In the genomic region with DNA sequence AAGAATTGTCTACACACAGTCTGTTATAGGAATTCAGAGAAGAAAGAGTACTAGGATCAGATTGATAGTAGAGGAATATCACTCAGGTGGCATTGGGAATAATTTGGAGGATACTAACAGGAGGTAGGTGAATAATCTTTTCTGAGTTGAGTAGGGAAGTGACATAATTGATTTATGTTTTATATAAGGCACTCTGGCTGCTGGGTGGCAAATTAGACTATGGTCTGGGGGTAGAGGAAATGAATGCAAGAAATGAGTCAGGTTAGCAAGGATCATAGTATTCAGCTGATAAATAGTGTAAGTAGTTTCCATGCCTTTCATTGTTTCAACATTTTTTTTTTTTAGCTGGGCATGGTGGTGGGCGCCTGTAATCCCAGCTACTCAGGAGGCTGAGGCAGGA, we compare ENCODE assay signal across 22 cellular contexts.
"Had no signal": no experiment of that assay in that cellular context is flagged by ENCODE, and none has a peak within 500 bp of the region (broad histone marks: within the 10 kb centered on the region; RNA-seq: fewer than 3 reads in every experiment).

No MANE protein-coding gene starts in this region.

- H3K4me1 ChIP-seq: breast epithelium, esophagus squamous epithelium, upper lobe of right lung had no signal

- H3K4me3 ChIP-seq: breast epithelium, esophagus squamous epithelium, skin epidermis, stomach, thyroid gland, upper lobe of right lung had no signal

- H3K27me3 ChIP-seq: breast epithelium, esophagus squamous epithelium, stomach, thyroid gland, upper lobe of right lung had no signal

- H3K36me3 ChIP-seq: breast epithelium, thyroid gland, upper lobe of right lung had no signal

- H3K27ac ChIP-seq: breast epithelium, epithelial cell of prostate, esophagus squamous epithelium, skin epidermis, stomach, thyroid gland, upper lobe of right lung had no signal

- H3K9me3 ChIP-seq: breast epithelium, esophagus squamous epithelium, stomach, thyroid gland, upper lobe of right lung had no signal

- H3K9me3 Mint-ChIP-seq: nephron had no signal

- H3K4me3 Mint-ChIP-seq: activated CD4-positive, alpha-beta T cell treated with anti-CD3 and anti-CD28 coated beads for 36 hours; activated naive CD4-positive, alpha-beta T cell treated with anti-CD3 and anti-CD28 coated beads for 36 hours; nephron had no signal

- H3K27me3 Mint-ChIP-seq: activated CD4-positive, alpha-beta T cell treated with anti-CD3 and anti-CD28 coated beads for 36 hours had no signal

- DNase-seq: activated CD4-positive, alpha-beta T cell treated with anti-CD3 and anti-CD28 coated beads for 36 hours; activated CD4-positive, alpha-beta T cell treated with anti-CD3 and anti-CD28 coated beads, Interleukin-2, amount 50 U/mL, for 4 hours; activated CD4-positive, CD25-positive, alpha-beta regulatory T cell; activated effector memory CD4-positive, alpha-beta T cell treated with Interleukin-2 at 50 U/mL for 16 hours; activated naive CD4-positive, alpha-beta T cell treated with anti-CD3 and anti-CD28 coated beads for 36 hours; amygdala; central memory CD4-positive, alpha-beta T cell; esophagus squamous epithelium; hippocampal formation; left colon; mammary epithelial cell; retina; stimulated activated CD4-positive, alpha-beta T cell treated with anti-CD3 and anti-CD28 coated beads, Interleukin-12 subunit alpha, Interleukin-12 subunit beta, amount 100 ng/mL, for 4 hours; stimulated activated CD4-positive, alpha-beta T cell treated with anti-CD3 and anti-CD28 coated beads, Interleukin-4, amount 100 ng/mL, for 1 hour; stomach; thyroid gland; upper lobe of right lung had no signal

- ATAC-seq: activated CD4-positive, alpha-beta T cell treated with anti-CD3 and anti-CD28 coated beads for 36 hours; left colon; sciatic nerve; upper lobe of right lung had no signal

- H3K27ac Mint-ChIP-seq: activated CD4-positive, alpha-beta T cell treated with anti-CD3 and anti-CD28 coated beads for 36 hours; activated naive CD4-positive, alpha-beta T cell treated with anti-CD3 and anti-CD28 coated beads for 36 hours had no signal

- H3K4me1 Mint-ChIP-seq: nephron had no signal
